Comparison of ENCODE assay signal across 9 cellular contexts in the genomic region with DNA sequence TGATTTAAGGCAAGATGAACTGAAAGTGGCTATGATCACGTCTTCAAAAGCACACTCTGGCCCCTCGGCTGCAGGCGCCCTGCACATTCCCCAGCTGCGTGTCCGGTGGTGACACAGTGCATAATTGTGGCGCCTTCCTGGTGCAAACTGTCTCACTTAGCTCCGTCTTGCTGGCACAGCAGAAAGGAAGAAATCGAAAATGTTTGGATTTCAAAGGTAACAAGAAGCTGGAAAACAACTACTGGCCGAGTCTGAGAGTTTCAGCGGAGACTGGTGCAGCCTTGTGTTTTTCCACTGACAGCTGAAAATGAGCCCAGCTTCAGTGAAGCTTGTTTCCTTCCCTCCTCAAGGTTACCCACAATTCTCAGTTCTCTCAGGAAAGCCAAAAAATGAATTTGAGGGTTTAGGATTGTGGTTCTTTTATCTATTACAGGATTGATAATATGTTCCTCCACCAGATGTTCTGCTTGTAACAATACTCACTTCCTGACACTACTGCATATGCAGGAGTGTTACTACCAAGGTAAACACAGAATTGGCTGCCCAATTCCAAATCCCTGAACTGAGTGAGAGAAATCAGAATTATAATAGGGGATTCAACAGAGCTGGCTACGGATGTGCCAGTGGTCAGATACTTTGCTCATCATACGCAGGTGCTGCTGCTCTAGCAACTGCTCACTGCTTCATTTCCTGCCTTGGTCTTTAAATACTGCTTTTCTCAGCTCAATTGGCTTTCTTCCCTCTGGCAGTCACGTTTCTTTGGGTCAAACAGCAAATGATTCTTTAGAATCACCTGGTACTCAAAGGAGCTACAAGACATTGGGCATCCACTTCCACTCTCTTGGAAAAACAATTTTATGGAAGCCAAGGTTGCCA.
DNase-seq lines count a peak whose midpoint lies in the region; ATAC-seq lines count a peak whose summit lies in the region.
"Had no signal": no experiment of that assay in that cellular context is flagged by ENCODE, and none has a peak within 500 bp of the region (broad histone marks: within the 10 kb centered on the region; RNA-seq: fewer than 3 reads in every experiment).

No MANE protein-coding gene starts in this region.

- H3K4me1 Mint-ChIP-seq in activated T-helper 1 cell treated with anti-CD3 and anti-CD28 coated beads, Interleukin-12 subunit alpha, Interleukin-12 subunit beta, Interleukin-2, Interleukin-4 antibody, amounts not matched to agents 30 ng/mL and 10 ng/mL and 1 ng/mL, durations not matched to agents 14 hours and 24 hours and 36 hours (ENCODE audit: low read depth): no peaks in the 10 kb centered on the region

- peak overlapping the region; percentile 56 for H3K27ac ChIP-seq in cingulate gyrus (ENCODE audit: low read depth, low read length)
- H3K27ac ChIP-seq: C4-2B had no signal

- H3K36me3 Mint-ChIP-seq in activated T-helper 1 cell treated with anti-CD3 and anti-CD28 coated beads, Interleukin-12 subunit alpha, Interleukin-12 subunit beta, Interleukin-2, Interleukin-4 antibody, amounts not matched to agents 30 ng/mL and 10 ng/mL and 1 ng/mL, durations not matched to agents 14 hours and 24 hours and 36 hours (ENCODE audit: low read depth): no peaks in the 10 kb centered on the region

- DNase-seq in left cardiac atrium (peak; percentile 33), Right ventricle myocardium superior (no peak), skeletal muscle cell (ENCODE audit: low read depth) (no peak), SW 1271 (lab: John Stamatoyannopoulos, UW) (no peak)
- no peak for DNase-seq in activated T-helper 1 cell treated with anti-CD3 and anti-CD28 coated beads, Interleukin-12 subunit alpha, Interleukin-12 subunit beta, Interleukin-2, Interleukin-4 antibody, amounts not matched to agents 30 ng/mL and 10 ng/mL and 1 ng/mL, durations not matched to agents 14 hours and 24 hours and 36 hours (ENCODE audit: low spot score)

- H3K9me3 Mint-ChIP-seq in activated T-helper 1 cell treated with anti-CD3 and anti-CD28 coated beads, Interleukin-12 subunit alpha, Interleukin-12 subunit beta, Interleukin-2, Interleukin-4 antibody, amounts not matched to agents 30 ng/mL and 10 ng/mL and 1 ng/mL, durations not matched to agents 14 hours and 24 hours and 36 hours: no peaks in the 10 kb centered on the region

- ATAC-seq in left cardiac atrium: peak; percentile 61 to 63
- no peak for ATAC-seq in Right ventricle myocardium superior (ENCODE audit: poor library complexity)
- peak; percentile 77 for ATAC-seq in HG03565 (IDR thresholded peaks at IDR 0.05; ENCODE audit: unreplicated experiment)
- ATAC-seq in GM18861 (IDR thresholded peaks at IDR 0.05; ENCODE audit: unreplicated experiment): no peak

- H3K27ac Mint-ChIP-seq in activated T-helper 1 cell treated with anti-CD3 and anti-CD28 coated beads, Interleukin-12 subunit alpha, Interleukin-12 subunit beta, Interleukin-2, Interleukin-4 antibody, amounts not matched to agents 30 ng/mL and 10 ng/mL and 1 ng/mL, durations not matched to agents 14 hours and 24 hours and 36 hours: no peak overlapping the region

- intact Hi-C loops in left cardiac atrium (cut with DNase I): no loop called here
- intact Hi-C loops in Right ventricle myocardium superior (cut with DNase I): no loop called here
- intact Hi-C loops in activated T-helper 1 cell treated with anti-CD3 and anti-CD28 coated beads, Interleukin-12 subunit alpha, Interleukin-12 subunit beta, Interleukin-2, Interleukin-4 antibody, amounts not matched to agents 30 ng/mL and 10 ng/mL and 1 ng/mL, durations not matched to agents 14 hours and 24 hours and 36 hours (cut with micrococcal nuclease): no loop called here

- H3K27me3 Mint-ChIP-seq in activated T-helper 1 cell treated with anti-CD3 and anti-CD28 coated beads, Interleukin-12 subunit alpha, Interleukin-12 subunit beta, Interleukin-2, Interleukin-4 antibody, amounts not matched to agents 30 ng/mL and 10 ng/mL and 1 ng/mL, durations not matched to agents 14 hours and 24 hours and 36 hours (ENCODE audit: insufficient read depth): peaks cover 6% of the 10 kb centered on the region

- no peak overlapping the region for H3K4me3 Mint-ChIP-seq in activated T-helper 1 cell treated with anti-CD3 and anti-CD28 coated beads, Interleukin-12 subunit alpha, Interleukin-12 subunit beta, Interleukin-2, Interleukin-4 antibody, amounts not matched to agents 30 ng/mL and 10 ng/mL and 1 ng/mL, durations not matched to agents 14 hours and 24 hours and 36 hours

- H3K4me3 ChIP-seq in skeletal muscle cell (ENCODE audit: low read depth, low read length): peak overlapping the region; percentile 24

Comparison
In these comparisons a context has a peak if more than half of its experiments do, and no peak if none do; other contexts are left out.
1. ATAC-seq: peak in left cardiac atrium (2 of 2) and HG03565 (single experiment); none in Right ventricle myocardium superior (single experiment) and GM18861 (single experiment).